8 cellular contexts compared by ENCODE assay signal in genomic region chr16:23640669-23640958, GRCh38. TPM values are rescaled to one million over a fixed set of nuclear protein-coding genes. Genes with fewer than 3 reads are reported as not detected.
A peak's percentile ranks its signal among the peaks of the same experiment; 100 is the strongest.
DNase-seq lines count a peak whose midpoint lies in the region; ATAC-seq and TF ChIP-seq lines count a peak whose summit lies in the region.

No MANE protein-coding gene starts in this region.

- DNase-seq in activated CD8-positive, alpha-beta memory T cell treated with anti-CD3 and anti-CD28 coated beads, Interleukin-2, amount 10 ng/mL, durations not matched to agents 7 days and 5 days = no peak
- no peak for DNase-seq in activated CD8-positive, alpha-beta memory T cell treated with anti-CD3 and anti-CD28 coated beads, Interleukin-2, amount 50 U/mL, for 48 hours
- DNase-seq in RPMI8226 = peak; percentile 13
- DNase-seq in endothelial cell (ENCODE audit: low spot score) = no peak
- DNase-seq in neuronal stem cell (ENCODE audit: low spot score) = no peak
- DNase-seq in left lobe of liver (ENCODE audit: low spot score) = no peak
- no peak for DNase-seq in NCI-H1417 treated with DMSO at 0.1 percent for 48 hours (lab: John Stamatoyannopoulos, UW)

- H3K4me1 Mint-ChIP-seq in activated CD8-positive, alpha-beta memory T cell treated with anti-CD3 and anti-CD28 coated beads, Interleukin-2, amount 10 ng/mL, durations not matched to agents 7 days and 5 days = peaks cover 36% of the 10 kb centered on the region
- peaks cover 12% of the 10 kb centered on the region for H3K4me1 Mint-ChIP-seq in endothelial cell (ENCODE audit: unreplicated experiment)

- H3K27ac Mint-ChIP-seq in activated CD8-positive, alpha-beta memory T cell treated with anti-CD3 and anti-CD28 coated beads, Interleukin-2, amount 10 ng/mL, durations not matched to agents 7 days and 5 days = peak overlapping the region; percentile 97
- H3K27ac Mint-ChIP-seq in endothelial cell (ENCODE audit: unreplicated experiment) = peak overlapping the region; percentile 97

- H3K27ac ChIP-seq in neuronal stem cell (replicated peaks; ENCODE audit: low read length) = no peak overlapping the region

- H2BK5ac ChIP-seq in neuronal stem cell (ENCODE audit: low read length) = peak overlapping the region; percentile 63

- no peak overlapping the region for H4K91ac ChIP-seq in neuronal stem cell (ENCODE audit: low read depth, low read length, poor library complexity)

- peak overlapping the region; percentile 83 for H2AK5ac ChIP-seq in neuronal stem cell (ENCODE audit: low read depth, low read length)

- H3K36me3 Mint-ChIP-seq in activated CD8-positive, alpha-beta memory T cell treated with anti-CD3 and anti-CD28 coated beads, Interleukin-2, amount 10 ng/mL, durations not matched to agents 7 days and 5 days = peaks cover 32% of the 10 kb centered on the region
- H3K36me3 Mint-ChIP-seq in endothelial cell (ENCODE audit: low read depth, unreplicated experiment) = peaks cover 15% of the 10 kb centered on the region

- H3K27me3 ChIP-seq in neuronal stem cell (ENCODE audit: control insufficient read depth in 3 of 3, insufficient read depth in 3 of 3, low read depth in 1 of 3, low read length in 3 of 3) = no peaks in the 10 kb centered on the region

- no peak overlapping the region for H2BK15ac ChIP-seq in neuronal stem cell (ENCODE audit: low read length)

- no CpG with 5 or more reads among the region's 9 CpGs for WGBS in neuronal stem cell (ENCODE audit: extremely low coverage in 2 of 2, insufficient read length in 2 of 2, insufficient replicate concordance in 1 of 2), 2 donors

- H2BK120ac ChIP-seq in neuronal stem cell (ENCODE audit: low read depth, low read length) = no peak overlapping the region

- no peaks in the 10 kb centered on the region for H3K27me3 Mint-ChIP-seq in activated CD8-positive, alpha-beta memory T cell treated with anti-CD3 and anti-CD28 coated beads, Interleukin-2, amount 10 ng/mL, durations not matched to agents 7 days and 5 days
- peaks cover 13% of the 10 kb centered on the region for H3K27me3 Mint-ChIP-seq in endothelial cell (ENCODE audit: unreplicated experiment)

- H3K4me3 Mint-ChIP-seq in activated CD8-positive, alpha-beta memory T cell treated with anti-CD3 and anti-CD28 coated beads, Interleukin-2, amount 10 ng/mL, durations not matched to agents 7 days and 5 days = peak overlapping the region; percentile 100
- H3K4me3 Mint-ChIP-seq in endothelial cell (ENCODE audit: unreplicated experiment) = peak overlapping the region; percentile 99

- peak overlapping the region; percentile 76 for H4K8ac ChIP-seq in neuronal stem cell (ENCODE audit: low read depth, low read length)

- H2BK12ac ChIP-seq in neuronal stem cell (ENCODE audit: low read length) = no peak overlapping the region

- H3K9me3 Mint-ChIP-seq in activated CD8-positive, alpha-beta memory T cell treated with anti-CD3 and anti-CD28 coated beads, Interleukin-2, amount 10 ng/mL, durations not matched to agents 7 days and 5 days (ENCODE audit: low read depth) = no peaks in the 10 kb centered on the region
- H3K9me3 Mint-ChIP-seq in endothelial cell (ENCODE audit: unreplicated experiment) = no peaks in the 10 kb centered on the region

- H3K23ac ChIP-seq in neuronal stem cell (ENCODE audit: low read depth, low read length, poor library complexity) = peak overlapping the region; percentile 87

- H3K36me3 ChIP-seq in neuronal stem cell (replicated peaks in 1 of 2; ENCODE audit: control insufficient read depth in 2 of 2, insufficient read depth in 2 of 2, low read length in 2 of 2) = peaks cover 8 to 58% of the 10 kb centered on the region in 2 donors

- H2AFZ ChIP-seq in neuronal stem cell (ENCODE audit: low read length) = peak overlapping the region; percentile 96

- peak overlapping the region; percentile 75 for H3K14ac ChIP-seq in neuronal stem cell (ENCODE audit: low read length)

- CTCF ChIA-PET in activated CD8-positive, alpha-beta memory T cell treated with anti-CD3 and anti-CD28 coated beads, Interleukin-2, amount 10 ng/mL, durations not matched to agents 7 days and 5 days (lab: Charles Lee) = interaction anchor here (1.0 to 1.9 kb wide), 3 partner anchors 35 to 83 kb away, joined by 3 to 8 read pairs (median 4); partner anchors contain the start of genes EARS2, NDUFAB1 and UBFD1

- H3K18ac ChIP-seq in neuronal stem cell (ENCODE audit: low read length) = peak overlapping the region; percentile 95

- peaks cover 8% of the 10 kb centered on the region for H3K79me1 ChIP-seq in neuronal stem cell (ENCODE audit: low read depth, low read length)

- peaks cover 7 to 9% of the 10 kb centered on the region in 2 donors for H3K4me1 ChIP-seq in neuronal stem cell (ENCODE audit: control insufficient read depth in 2 of 2, insufficient read depth in 1 of 2, low read depth in 1 of 2, low read length in 2 of 2)

- H3K4ac ChIP-seq in neuronal stem cell (ENCODE audit: low read length) = no peak overlapping the region

- H3K9ac ChIP-seq in neuronal stem cell (ENCODE audit: low read depth, low read length, poor library complexity) = peak overlapping the region; percentile 97

- H3K4me2 ChIP-seq in neuronal stem cell (ENCODE audit: insufficient read depth, low read length, poor library complexity, severe bottlenecking) = peak overlapping the region; percentile 83

- H3K9me3 ChIP-seq in neuronal stem cell (replicated peaks in 1 of 2; ENCODE audit: control insufficient read depth in 2 of 2, insufficient read depth in 1 of 2, low read depth in 1 of 2, low read length in 2 of 2) = no peaks in the 10 kb centered on the region

- no peak for ATAC-seq in activated CD8-positive, alpha-beta memory T cell treated with anti-CD3 and anti-CD28 coated beads, Interleukin-2, amount 10 ng/mL, durations not matched to agents 7 days and 5 days
- ATAC-seq in left lobe of liver (no peak), HG03196 (IDR thresholded peaks at IDR 0.05; ENCODE audit: unreplicated experiment) (no peak)

- TF ChIP-seq CTCF in endothelial cell (IDR thresholded peaks at IDR 0.05; ENCODE audit: unreplicated experiment) = no peak

- peak overlapping the region; percentile 87 to 98 for H3K4me3 ChIP-seq in neuronal stem cell (ENCODE audit: low read length in 2 of 2)

RNA-seq across cellular contexts. Expression of gene PALB2, which starts 0.5 kb away (rescaled TPM):
- 10 to 100 TPM; 23.0 to 26.4 TPM for total RNA-seq in activated CD8-positive, alpha-beta memory T cell treated with anti-CD3 and anti-CD28 coated beads, Interleukin-2, amount 10 ng/mL, durations not matched to agents 7 days and 5 days
- total RNA-seq in endothelial cell (ENCODE audit: unreplicated experiment) (14.5 TPM), left lobe of liver (4.6 TPM)
- 17.5 TPM for polyA plus RNA-seq in neuronal stem cell (2013, experiment 1 of 2)
- 19.2 TPM for polyA plus RNA-seq in neuronal stem cell (2013, experiment 2 of 2)

RNA-seq across cellular contexts. Expression of gene DCTN5, which starts 0.7 kb away (rescaled TPM):
- 10 to 100 TPM; 80.4 to 95.9 TPM for total RNA-seq in activated CD8-positive, alpha-beta memory T cell treated with anti-CD3 and anti-CD28 coated beads, Interleukin-2, amount 10 ng/mL, durations not matched to agents 7 days and 5 days
- total RNA-seq in endothelial cell (ENCODE audit: unreplicated experiment) = 93.8 TPM
- 28.2 TPM for polyA plus RNA-seq in neuronal stem cell (2013, experiment 1 of 2)
- 30.8 TPM for polyA plus RNA-seq in neuronal stem cell (2013, experiment 2 of 2)
- 17.2 TPM for total RNA-seq in left lobe of liver

RNA-seq across cellular contexts. Expression of gene PLK1, which starts 38.1 kb away (rescaled TPM):
- 100 to 1,000 TPM; 132 to 135 TPM for total RNA-seq in activated CD8-positive, alpha-beta memory T cell treated with anti-CD3 and anti-CD28 coated beads, Interleukin-2, amount 10 ng/mL, durations not matched to agents 7 days and 5 days
- 16.0 TPM for total RNA-seq in endothelial cell (ENCODE audit: unreplicated experiment)
- 185 TPM for polyA plus RNA-seq in neuronal stem cell (2013, experiment 1 of 2)
- polyA plus RNA-seq in neuronal stem cell (2013, experiment 2 of 2) = 183 TPM
- 1.0 TPM for total RNA-seq in left lobe of liver

RNA-seq across cellular contexts. Expression of gene NDUFAB1, which starts 44.5 kb away (rescaled TPM):
- 100 to 1,000 TPM in 1 of 2 experiments, 10 to 100 TPM in 1; 90.2 to 111 TPM for total RNA-seq in activated CD8-positive, alpha-beta memory T cell treated with anti-CD3 and anti-CD28 coated beads, Interleukin-2, amount 10 ng/mL, durations not matched to agents 7 days and 5 days
- total RNA-seq in endothelial cell (ENCODE audit: unreplicated experiment) = 91.7 TPM
- polyA plus RNA-seq in neuronal stem cell (2013, experiment 1 of 2) = 209 TPM
- polyA plus RNA-seq in neuronal stem cell (2013, experiment 2 of 2) = 214 TPM
- 64.3 TPM for total RNA-seq in left lobe of liver
